20 cellular contexts compared by ENCODE assay signal in the genomic region with DNA sequence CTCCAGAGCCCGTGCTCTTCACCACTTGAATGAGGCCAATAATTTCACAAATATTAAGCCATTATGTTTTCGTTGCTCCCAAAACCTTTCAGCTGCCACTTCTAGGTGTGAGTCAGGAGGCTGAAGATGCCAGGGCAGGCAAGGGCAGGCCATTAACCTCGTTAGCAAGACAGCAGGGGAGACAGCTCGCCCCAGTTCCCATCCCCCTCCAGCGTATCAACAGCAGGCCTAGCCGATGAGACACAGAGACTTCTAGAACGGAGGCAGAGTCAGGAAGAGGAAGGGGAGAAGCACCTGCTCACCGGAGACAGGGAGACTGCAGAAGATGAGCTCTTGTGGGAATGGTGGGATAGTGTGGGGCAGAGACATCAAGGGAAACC. TPM values are rescaled to one million over a fixed set of nuclear protein-coding genes. Genes with fewer than 3 reads are reported as not detected.
DNase-seq lines count a peak whose midpoint lies in the region; ATAC-seq and TF ChIP-seq lines count a peak whose summit lies in the region.
"Had no signal": no experiment of that assay in that cellular context is flagged by ENCODE, and none has a peak within 500 bp of the region (broad histone marks: within the 10 kb centered on the region; RNA-seq: fewer than 3 reads in every experiment).

No MANE protein-coding gene starts in this region.

- intact Hi-C loops in cardiac septum (cut with DNase I): no loop called here
- intact Hi-C loops in left ventricle myocardium superior (cut with micrococcal nuclease): no loop called here

- H3K79me2 ChIP-seq in neural progenitor cell (ENCODE audit: low read depth): no peaks in the 10 kb centered on the region

- H3K4me1 Mint-ChIP-seq in endodermal cell (peaks cover 26% of the 10 kb centered on the region), neural progenitor cell (peaks cover 3% of the 10 kb centered on the region)
- H3K4me1 Mint-ChIP-seq: CD8-positive, alpha-beta memory T cell had no signal

- peaks cover 1% of the 10 kb centered on the region for H3K27me3 Mint-ChIP-seq in endodermal cell (ENCODE audit: insufficient read depth)
- H3K27me3 Mint-ChIP-seq in neural progenitor cell (ENCODE audit: insufficient read depth, low read depth): peaks cover 9% of the 10 kb centered on the region

- DNase-seq in cardiac septum (ENCODE audit: low spot score): peak; percentile 7
- no peak for DNase-seq in left ventricle myocardium superior
- DNase-seq in endodermal cell: peak; percentile 79
- DNase-seq in islet precursor cell: peak; percentile 36
- DNase-seq in suprapubic skin (ENCODE audit: low spot score in 2 of 2): no peak
- DNase-seq in NCI-H2171 treated with DMSO at 0.1 percent for 48 hours (lab: John Stamatoyannopoulos, UW): no peak
- no peak for DNase-seq in neural progenitor cell (ENCODE audit: low spot score)
- DNase-seq: CD8-positive, alpha-beta memory T cell; DMS79 treated with DMSO at 0.1 percent for 48 hours; KBM-7; NCI-H2107; NCI-H446 treated with DMSO at 0.1 percent for 48 hours; NCI-H748 treated with DMSO at 0.1 percent for 48 hours; PC-3 had no signal

- WGBS in endodermal cell (ENCODE audit: insufficient coverage in 1 of 2, insufficient read length in 1 of 2), 2 experiments: 63 to 70% methylated on average over 4 to 8 of the region's 8 CpGs
- WGBS in suprapubic skin: 65% methylated on average over 8 of the region's 8 CpGs

- H3K9me3 ChIP-seq in endodermal cell (ENCODE audit: control insufficient read depth, low read length) (no peaks in the 10 kb centered on the region), suprapubic skin (no peaks in the 10 kb centered on the region), neural progenitor cell (ENCODE audit: low read depth) (no peaks in the 10 kb centered on the region)
- H3K9me3 ChIP-seq: A549; BLaER1 treated with 17β-estradiol and CSF1 and Interleukin-3, amounts not matched to agents 10 nM and 100 nM; SJSA1 had no signal

- H3K27me3 ChIP-seq in endodermal cell (ENCODE audit: control insufficient read depth, insufficient read depth, low read length, poor library complexity, severe bottlenecking): no peaks in the 10 kb centered on the region
- no peaks in the 10 kb centered on the region for H3K27me3 ChIP-seq in suprapubic skin
- H3K27me3 ChIP-seq in neural progenitor cell: no peaks in the 10 kb centered on the region
- H3K27me3 ChIP-seq: BLaER1 treated with 17β-estradiol and CSF1 and Interleukin-3, amounts not matched to agents 10 nM and 100 nM had no signal

- no peak overlapping the region for H3K9ac ChIP-seq in endodermal cell (ENCODE audit: extremely low read depth, low read length, poor library complexity, severe bottlenecking)
- H3K9ac ChIP-seq in neural progenitor cell: no peak overlapping the region
- H3K9ac ChIP-seq: BLaER1 treated with 17β-estradiol and CSF1 and Interleukin-3, amounts not matched to agents 10 nM and 100 nM had no signal

- H4K20me1 ChIP-seq in neural progenitor cell (ENCODE audit: low read depth): no peaks in the 10 kb centered on the region
- H4K20me1 ChIP-seq: BLaER1 treated with 17β-estradiol and CSF1 and Interleukin-3, amounts not matched to agents 10 nM and 100 nM had no signal

- ATAC-seq in left ventricle myocardium superior (no peak), GM18511 (IDR thresholded peaks at IDR 0.05; ENCODE audit: unreplicated experiment) (no peak)
- ATAC-seq: A549, PC-3 had no signal

- H2AFZ ChIP-seq in neural progenitor cell (replicated peaks): no peak overlapping the region

- H3K4me1 ChIP-seq in endodermal cell (ENCODE audit: control insufficient read depth, insufficient read depth, low read length) (peaks cover 15% of the 10 kb centered on the region), suprapubic skin (peaks cover 25% of the 10 kb centered on the region), neural progenitor cell (no peaks in the 10 kb centered on the region)
- H3K4me1 ChIP-seq: SJSA1 had no signal

- H3K36me3 ChIP-seq in endodermal cell (ENCODE audit: control insufficient read depth, insufficient read depth, low read length) (no peaks in the 10 kb centered on the region), suprapubic skin (no peaks in the 10 kb centered on the region), neural progenitor cell (no peaks in the 10 kb centered on the region)
- H3K36me3 ChIP-seq: BLaER1 treated with 17β-estradiol and CSF1 and Interleukin-3, amounts not matched to agents 10 nM and 100 nM; SJSA1 had no signal

- TF ChIP-seq CTCF in endodermal cell (conservative IDR thresholded peaks at IDR 0.05): no peak
- TF ChIP-seq CTCF in suprapubic skin (IDR thresholded peaks at IDR 0.05): no peak
- no peak for TF ChIP-seq CTCF in neural progenitor cell (IDR thresholded peaks at IDR 0.05)

- H3F3A ChIP-seq in neural progenitor cell (ENCODE audit: low read depth): no peaks in the 10 kb centered on the region

- H3K4me3 ChIP-seq in endodermal cell (ENCODE audit: low read length) (no peak overlapping the region), suprapubic skin (no peak overlapping the region), neural progenitor cell (no peak overlapping the region)
- H3K4me3 ChIP-seq: A549; BLaER1 treated with 17β-estradiol and CSF1 and Interleukin-3, amounts not matched to agents 10 nM and 100 nM; SJSA1 had no signal

- no peaks in the 10 kb centered on the region for H3K36me3 Mint-ChIP-seq in endodermal cell (ENCODE audit: low read depth)
- no peaks in the 10 kb centered on the region for H3K36me3 Mint-ChIP-seq in neural progenitor cell
- H3K36me3 Mint-ChIP-seq: CD8-positive, alpha-beta memory T cell had no signal

- H3K27ac ChIP-seq in endodermal cell (ENCODE audit: low read depth, low read length) (no peak overlapping the region), suprapubic skin (peak overlapping the region; percentile 71), neural progenitor cell (no peak overlapping the region)
- H3K27ac ChIP-seq: A549; BLaER1 treated with 17β-estradiol and CSF1 and Interleukin-3, amounts not matched to agents 10 nM and 100 nM; SJSA1 had no signal

- TF ChIP-seq EP300 in suprapubic skin (IDR thresholded peaks at IDR 0.05): no peak

- H3K4me2 ChIP-seq in neural progenitor cell: no peak overlapping the region
- H3K4me2 ChIP-seq: A549; BLaER1 treated with 17β-estradiol and CSF1 and Interleukin-3, amounts not matched to agents 10 nM and 100 nM had no signal

- H3K4me3 Mint-ChIP-seq in endodermal cell (no peak overlapping the region), neural progenitor cell (no peak overlapping the region)
- H3K4me3 Mint-ChIP-seq: CD8-positive, alpha-beta memory T cell had no signal

- no peaks in the 10 kb centered on the region for H3K9me3 Mint-ChIP-seq in endodermal cell
- H3K9me3 Mint-ChIP-seq in neural progenitor cell: no peaks in the 10 kb centered on the region
- H3K9me3 Mint-ChIP-seq: CD8-positive, alpha-beta memory T cell had no signal

- no peak for TF ChIP-seq POLR2A in suprapubic skin (IDR thresholded peaks at IDR 0.05)

- no peak overlapping the region for H3K27ac Mint-ChIP-seq in endodermal cell
- no peak overlapping the region for H3K27ac Mint-ChIP-seq in neural progenitor cell
- H3K27ac Mint-ChIP-seq: CD8-positive, alpha-beta memory T cell had no signal

RNA-seq across cellular contexts. Expression of a gene that starts 28.0 kb away (rescaled TPM):
- total RNA-seq in cardiac septum (0.08 TPM), left ventricle myocardium superior (not detected), endodermal cell (not detected), suprapubic skin (100 to 1,000 TPM in 1 of 4 donors, 10 to 100 TPM in 3; 47.9 to 129 (median 60.9) TPM), neural progenitor cell (ENCODE audit: low replicate concordance) (not detected in 2 replicates)
- not detected for polyA plus RNA-seq in endodermal cell (2013, experiment 1 of 2)
- not detected for polyA plus RNA-seq in endodermal cell (2013, experiment 2 of 2)
- total RNA-seq: CD8-positive, alpha-beta memory T cell; G401; H4; PC-3; SJSA1 had no signal
- polyA plus RNA-seq: CD8-positive, alpha-beta memory T cell had no signal

RNA-seq across cellular contexts. Expression of a gene that starts 45.6 kb away (rescaled TPM):
- total RNA-seq in cardiac septum (not detected), left ventricle myocardium superior (not detected), endodermal cell (not detected), suprapubic skin (10 to 100 TPM; 15.0 to 29.6 (median 24.4) TPM), neural progenitor cell (ENCODE audit: low replicate concordance) (not detected in 2 replicates)
- not detected for polyA plus RNA-seq in endodermal cell (2013, experiment 1 of 2)
- polyA plus RNA-seq in endodermal cell (2013, experiment 2 of 2): not detected
- total RNA-seq: CD8-positive, alpha-beta memory T cell; H4; SJSA1 had no signal
- polyA plus RNA-seq: A549; CD8-positive, alpha-beta memory T cell had no signal

Comparison
In these comparisons a context has a peak if more than half of its experiments do, and no peak if none do; other contexts are left out.
1. DNase-seq: peak in cardiac septum (single experiment), endodermal cell (single experiment) and islet precursor cell (single experiment); none in left ventricle myocardium superior (single experiment), suprapubic skin (0 of 2), NCI-H2171 treated with DMSO at 0.1 percent for 48 hours (single experiment) and neural progenitor cell (single experiment).
2. RNA of a gene that starts 28.0 kb away (total RNA-seq): 47.9 to 129 TPM in suprapubic skin; not detected in left ventricle myocardium superior (single experiment), 0.08 TPM in cardiac septum (single experiment), not detected in endodermal cell and not detected in neural progenitor cell; every median in the first group is over 10 times any median in the second.
3. RNA of a gene that starts 45.6 kb away (total RNA-seq): 15.0 to 29.6 TPM in suprapubic skin; not detected in cardiac septum (single experiment), not detected in left ventricle myocardium superior (single experiment), not detected in endodermal cell and not detected in neural progenitor cell; every median in the first group is over 10 times any median in the second.